8 cellular contexts compared by ENCODE assay signal in the genomic region with DNA sequence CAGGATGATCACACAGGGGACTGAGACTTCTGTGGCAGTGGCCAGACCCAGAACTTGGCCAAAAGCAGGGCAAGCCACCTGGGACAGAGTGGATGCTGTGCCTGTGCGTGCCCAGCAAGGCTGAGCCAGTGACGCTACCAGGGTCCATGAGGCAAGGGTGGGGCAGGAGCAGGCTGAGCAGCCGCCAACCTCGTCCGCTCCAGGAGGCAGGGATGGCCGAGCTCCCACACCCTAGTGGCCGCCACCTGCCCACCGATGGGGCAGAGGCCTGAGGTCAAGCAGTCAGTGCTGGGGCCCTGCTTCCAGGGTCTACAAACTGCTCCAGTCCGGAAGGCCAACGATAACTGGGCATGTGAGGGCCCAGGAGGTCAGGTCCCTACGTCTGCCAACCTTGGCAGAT. TPM values are rescaled to one million over a fixed set of nuclear protein-coding genes. Genes with fewer than 3 reads are reported as not detected.
"Had no signal": no experiment of that assay in that cellular context is flagged by ENCODE, and none has a peak within 500 bp of the region (broad histone marks: within the 10 kb centered on the region; RNA-seq: fewer than 3 reads in every experiment).

No MANE protein-coding gene starts in this region.

- H3K4me3 ChIP-seq: GM23248 had no signal

- H2AFZ ChIP-seq: GM23248 had no signal

- FAIRE-seq: H54 had no signal

- DNase-seq: GM23248, GOT3, H9, HCEC 1CT, KBM-7 had no signal

- H3K27ac ChIP-seq: GM23248 had no signal

- H3K9ac ChIP-seq: GM23248 had no signal

RNA-seq across cellular contexts. Expression of a gene that starts 7.3 kb away (rescaled TPM):
- total RNA-seq: GM23248, H9, HT-29 had no signal
- polyA plus RNA-seq: GM23248, IgD-negative memory B cell had no signal

RNA-seq across cellular contexts. Expression of a gene that starts 9.9 kb away (rescaled TPM):
- total RNA-seq: GM23248, H9, HT-29 had no signal
- polyA plus RNA-seq: GM23248, IgD-negative memory B cell had no signal

RNA-seq across cellular contexts. Expression of a gene that starts 17.7 kb away (rescaled TPM):
- total RNA-seq: GM23248, H9, HT-29 had no signal
- polyA plus RNA-seq: GM23248, IgD-negative memory B cell had no signal

RNA-seq across cellular contexts. Expression of a gene that starts 27.2 kb away (rescaled TPM):
- total RNA-seq: GM23248, H9, HT-29 had no signal
- polyA plus RNA-seq: GM23248, IgD-negative memory B cell had no signal

RNA-seq across cellular contexts. Expression of a gene that starts 28.4 kb away (rescaled TPM):
- total RNA-seq: GM23248, H9, HT-29 had no signal
- polyA plus RNA-seq: GM23248, IgD-negative memory B cell had no signal
